In genomic region chr4:54228563-54229501, GRCh38 we compare ENCODE assay signal across 8 cellular contexts. TPM values are rescaled to one million over a fixed set of nuclear protein-coding genes. Genes with fewer than 3 reads are reported as not detected.
DNase-seq lines count a peak whose midpoint lies in the region; ATAC-seq and TF ChIP-seq lines count a peak whose summit lies in the region.

TSS of gene PDGFRA (plus strand) at chr4:54229293. CDS start at chr4:54258769, 29,476 bp downstream.

- peaks cover 23% of the 10 kb centered on the region for H4K20me1 ChIP-seq in osteoblast (ENCODE audit: insufficient read depth, low read length)

- H3K9me3 ChIP-seq in CD8-positive, alpha-beta T cell (ENCODE audit: low read length): no peaks in the 10 kb centered on the region
- no peaks in the 10 kb centered on the region for H3K9me3 ChIP-seq in osteoblast (ENCODE audit: low read depth, low read length)
- H3K9me3 ChIP-seq in effector memory CD4-positive, alpha-beta T cell (ENCODE audit: control insufficient read depth, low read length): no peaks in the 10 kb centered on the region

- H2AFZ ChIP-seq in osteoblast (ENCODE audit: low read length): peak within 1 kb of the TSS; percentile 72

- peak within 1 kb of the TSS; percentile 2 for H3K4me3 Mint-ChIP-seq in CD8-positive, alpha-beta T cell

- CTCF ChIA-PET in CD8-positive, alpha-beta T cell (lab: Charles Lee): interaction anchor here (0.7 to 2.6 kb wide), 2 partner anchors 211 to 299 kb away, joined by 3 to 15 read pairs; no protein-coding TSS in a partner anchor

- H3K4me3 ChIP-seq in CD8-positive, alpha-beta T cell (ENCODE audit: low read depth, low read length): no peak within 1 kb of the TSS
- peak within 1 kb of the TSS; percentile 82 to 93 for H3K4me3 ChIP-seq in foreskin fibroblast (ENCODE audit: low read depth in 1 of 2, low read length in 2 of 2)
- H3K4me3 ChIP-seq in osteoblast (ENCODE audit: insufficient read depth, low read length): peak within 1 kb of the TSS; percentile 93
- no peak within 1 kb of the TSS for H3K4me3 ChIP-seq in effector memory CD4-positive, alpha-beta T cell (ENCODE audit: insufficient read depth, low read depth, low read length, poor library complexity, severe bottlenecking)

- intact Hi-C loops in CD8-positive, alpha-beta T cell (cut with DNase I, micrococcal nuclease): no loop called here

- H3K4me1 ChIP-seq in CD8-positive, alpha-beta T cell (ENCODE audit: insufficient read depth, low read length): peaks cover 59% of the 10 kb centered on the region
- peaks cover 17% of the 10 kb centered on the region for H3K4me1 ChIP-seq in osteoblast (ENCODE audit: insufficient read depth, low read length)
- peaks cover 33% of the 10 kb centered on the region for H3K4me1 ChIP-seq in effector memory CD4-positive, alpha-beta T cell (ENCODE audit: control insufficient read depth, insufficient read depth, low read length, poor library complexity, severe bottlenecking)

- peaks cover 71% of the 10 kb centered on the region for H3K27me3 Mint-ChIP-seq in CD8-positive, alpha-beta T cell (ENCODE audit: low read depth)

- H3K27ac Mint-ChIP-seq in CD8-positive, alpha-beta T cell: no peak within 1 kb of the TSS

- peaks cover 46% of the 10 kb centered on the region for H3K79me2 ChIP-seq in osteoblast (ENCODE audit: insufficient read depth, low read length)

- no peaks in the 10 kb centered on the region for H3K9me3 Mint-ChIP-seq in CD8-positive, alpha-beta T cell

- no peak for TF ChIP-seq CTCF in CD8-positive, alpha-beta T cell (IDR thresholded peaks at IDR 0.05)
- TF ChIP-seq CTCF in foreskin fibroblast (IDR thresholded peaks at IDR 0.05; ENCODE audit: low read depth, low read length) (no peak), osteoblast (IDR thresholded peaks at IDR 0.05; ENCODE audit: extremely low read depth, low read depth, low read length) (no peak)

- no peak within 1 kb of the TSS for H3K27ac ChIP-seq in CD8-positive, alpha-beta T cell (ENCODE audit: low read depth, low read length)
- H3K27ac ChIP-seq in osteoblast (ENCODE audit: low read depth, low read length): peak within 1 kb of the TSS; percentile 75
- no peak within 1 kb of the TSS for H3K27ac ChIP-seq in effector memory CD4-positive, alpha-beta T cell (ENCODE audit: insufficient read depth, low read length, poor library complexity, severe bottlenecking)

- no peaks in the 10 kb centered on the region for H3K36me3 Mint-ChIP-seq in CD8-positive, alpha-beta T cell

- peaks cover 47% of the 10 kb centered on the region for H3K27me3 ChIP-seq in CD8-positive, alpha-beta T cell (ENCODE audit: insufficient read depth, low read length)
- no peaks in the 10 kb centered on the region for H3K27me3 ChIP-seq in osteoblast (ENCODE audit: insufficient read depth, low read length)
- H3K27me3 ChIP-seq in effector memory CD4-positive, alpha-beta T cell (replicated peaks; ENCODE audit: control insufficient read depth, insufficient read depth, low read length, poor library complexity, severe bottlenecking): peaks cover 79% of the 10 kb centered on the region

- peaks cover 44% of the 10 kb centered on the region for H3K4me1 Mint-ChIP-seq in CD8-positive, alpha-beta T cell (ENCODE audit: low read depth)

- H3K4me2 ChIP-seq in osteoblast (ENCODE audit: insufficient read depth, low read length): peak within 1 kb of the TSS; percentile 94

- DNase-seq in CD8-positive, alpha-beta T cell: no peak
- DNase-seq in foreskin fibroblast (peak; percentile 97 to 98), osteoblast (ENCODE audit: insufficient read length, low spot score, missing footprints) (peak; percentile 92), NOMO-1 treated with dmso at 0.1 percent for 144 hours (lab: John Stamatoyannopoulos, UW; ENCODE audit: unreplicated experiment) (no peak)
- DNase-seq in effector memory CD4-positive, alpha-beta T cell: no peak

- POLR2A ChIA-PET in CD8-positive, alpha-beta T cell (lab: Charles Lee): no interaction called here

- no peak for ATAC-seq in CD8-positive, alpha-beta T cell
- ATAC-seq in SK-N-SH treated with all-trans-retinoic acid at 6 μM for 48 hours: peak; percentile 1; the same call in 2 of the 3 replicates
- no peak for ATAC-seq in GM19455 (IDR thresholded peaks at IDR 0.05; ENCODE audit: unreplicated experiment)
- no peak for ATAC-seq in HG02973 (IDR thresholded peaks at IDR 0.05; ENCODE audit: unreplicated experiment)

- no peaks in the 10 kb centered on the region for H3K36me3 ChIP-seq in CD8-positive, alpha-beta T cell (ENCODE audit: insufficient read depth, low read length)
- no peaks in the 10 kb centered on the region for H3K36me3 ChIP-seq in osteoblast (ENCODE audit: insufficient read depth, low read length)
- H3K36me3 ChIP-seq in effector memory CD4-positive, alpha-beta T cell (ENCODE audit: control insufficient read depth, insufficient read depth, low read length): no peaks in the 10 kb centered on the region

TF ChIP-seq in SK-N-SH treated with all-trans-retinoic acid at 6 μM for 48 hours, 23 proteins besides CTCF, POLR2A, EP300 and RAD21:
- TF ChIP-seq PATZ1 (CRISPR knock-in tag; IDR thresholded peaks at IDR 0.05; ENCODE audit: borderline replicate concordance): peak; percentile 99
- TF ChIP-seq TCF4 (CRISPR knock-in tag; IDR thresholded peaks at IDR 0.05; ENCODE audit: borderline replicate concordance): peak; percentile 73; the same call in 1 of the 2 replicates
- no peak for TF ChIP-seq ZNF70 (CRISPR knock-in tag; IDR thresholded peaks at IDR 0.05)
- no peak for TF ChIP-seq PPARA (CRISPR knock-in tag; IDR thresholded peaks at IDR 0.05; ENCODE audit: borderline replicate concordance)
- TF ChIP-seq TOX (CRISPR knock-in tag; IDR thresholded peaks at IDR 0.05; ENCODE audit: borderline replicate concordance): no peak
- no peak for TF ChIP-seq POU6F1 (CRISPR knock-in tag; IDR thresholded peaks at IDR 0.05; ENCODE audit: borderline replicate concordance, low read depth)
- TF ChIP-seq GLIS3 (CRISPR knock-in tag; IDR thresholded peaks at IDR 0.05): no peak
- TF ChIP-seq CSRNP3 (CRISPR knock-in tag; IDR thresholded peaks at IDR 0.05): no peak

RNA-seq across cellular contexts. Expression of gene PDGFRA, which starts in this region (rescaled TPM):
- total RNA-seq in CD8-positive, alpha-beta T cell: not detected
- total RNA-seq in osteoblast: 316 and 373 TPM in 2 replicates

Comparison
In these comparisons a context has a peak if more than half of its experiments do, and no peak if none do; other contexts are left out.
1. RNA of gene PDGFRA (total RNA-seq): 316 to 373 TPM in osteoblast; not detected in CD8-positive, alpha-beta T cell; every median in the first group is over 100 times any median in the second.
2. DNase-seq: peak in foreskin fibroblast (2 of 2) and osteoblast (single experiment); none in CD8-positive, alpha-beta T cell (0 of 7), NOMO-1 treated with dmso at 0.1 percent for 144 hours (single experiment) and effector memory CD4-positive, alpha-beta T cell (0 of 3).
3. H3K4me3 ChIP-seq: peak in foreskin fibroblast (2 of 2) and osteoblast (single experiment); none in CD8-positive, alpha-beta T cell (single experiment) and effector memory CD4-positive, alpha-beta T cell (single experiment).